Comparison of ENCODE assay signal across 13 cellular contexts in the genomic region with DNA sequence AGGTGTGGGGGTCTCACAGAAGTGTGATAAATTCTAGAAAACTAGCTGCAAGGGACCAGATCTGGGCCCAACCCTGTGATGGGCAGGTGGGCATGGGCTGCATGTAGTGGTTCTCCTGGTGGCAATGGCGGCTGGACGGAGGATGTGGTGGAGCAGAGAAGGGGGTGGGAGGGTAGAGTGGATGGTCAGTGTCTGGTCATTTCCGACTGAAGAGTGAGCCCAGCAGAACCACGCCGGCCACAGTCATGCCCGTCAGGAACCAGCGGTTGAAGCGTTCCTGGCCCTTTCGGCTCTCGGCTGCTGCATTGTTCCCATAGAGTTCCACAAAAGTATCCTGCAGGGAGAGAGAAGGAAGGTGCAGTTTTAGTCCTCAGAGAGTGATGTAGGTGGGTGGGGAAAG. TPM values are rescaled to one million over a fixed set of nuclear protein-coding genes. Genes with fewer than 3 reads are reported as not detected.
DNase-seq lines count a peak whose midpoint lies in the region; ATAC-seq and TF ChIP-seq lines count a peak whose summit lies in the region.
"Had no signal": no experiment of that assay in that cellular context is flagged by ENCODE, and none has a peak within 500 bp of the region (broad histone marks: within the 10 kb centered on the region; RNA-seq: fewer than 3 reads in every experiment).

No MANE protein-coding gene starts in this region.

- peak overlapping the region; percentile 87 for H3K27ac Mint-ChIP-seq in Caco-2 (ENCODE audit: unreplicated experiment)
- H3K27ac Mint-ChIP-seq in T-cell = peak overlapping the region; percentile 78 to 91

- H3K4me3 Mint-ChIP-seq in Caco-2 (ENCODE audit: unreplicated experiment) (peak overlapping the region; percentile 34), T-cell (peak overlapping the region in 1 of 3 donors; percentile 62)

- H3K4me3 ChIP-seq in Caco-2 (ENCODE audit: low read depth, low read length) (no peak overlapping the region), duodenal mucosa (ENCODE audit: low read depth in 1 of 2, low read length in 2 of 2) (no peak overlapping the region), gastrocnemius medialis (no peak overlapping the region)

- CTCF ChIA-PET in Caco-2 (lab: Charles Lee) (interaction anchor here (1.1 to 7.1 kb wide), 6 partner anchors 13 to 56 kb away, joined by 3 to 394 read pairs (median 8); partner anchors contain the start of gene BCL2L1), T-cell (lab: Charles Lee) (interaction anchor here in 1 of 2 donors (7.1 kb wide), 1 partner anchor 54 kb away, joined by 282 read pairs; the partner anchor contains the start of gene BCL2L1)

- peaks cover 100% of the 10 kb centered on the region for H3K36me3 Mint-ChIP-seq in Caco-2 (ENCODE audit: insufficient read depth, unreplicated experiment)
- H3K36me3 Mint-ChIP-seq in T-cell = peaks cover 22% of the 10 kb centered on the region

- TF ChIP-seq CTCF in Caco-2 (IDR thresholded peaks at IDR 0.05; ENCODE audit: insufficient read depth in 1 of 2, low read depth in 1 of 2, low read length in 1 of 2, severe bottlenecking in 1 of 2, unreplicated experiment in 1 of 2) (no peak), gastrocnemius medialis (IDR thresholded peaks at IDR 0.05 in 4 of 5, conservative IDR thresholded peaks at IDR 0.05 in 1 of 5) (no peak)

- no peaks in the 10 kb centered on the region for H3K9me3 ChIP-seq in Caco-2
- no peaks in the 10 kb centered on the region for H3K9me3 ChIP-seq in duodenal mucosa (ENCODE audit: control insufficient read depth in 1 of 2, low read length in 2 of 2)
- H3K9me3 ChIP-seq in gastrocnemius medialis = no peaks in the 10 kb centered on the region

- H3K27me3 ChIP-seq in Caco-2 (replicated peaks; ENCODE audit: control insufficient read depth, insufficient read depth, low read length) = no peaks in the 10 kb centered on the region
- H3K27me3 ChIP-seq in duodenal mucosa (ENCODE audit: control insufficient read depth in 1 of 2, insufficient read depth in 2 of 2, low read length in 2 of 2) = no peaks in the 10 kb centered on the region
- no peaks in the 10 kb centered on the region for H3K27me3 ChIP-seq in gastrocnemius medialis

- peaks cover 92% of the 10 kb centered on the region for H3K4me1 ChIP-seq in Caco-2
- H3K4me1 ChIP-seq in duodenal mucosa (ENCODE audit: control insufficient read depth in 1 of 2, insufficient read depth in 2 of 2, low read length in 2 of 2) = peaks cover 57 to 62% of the 10 kb centered on the region in 2 donors
- peaks cover 75 to 77% of the 10 kb centered on the region in 2 donors for H3K4me1 ChIP-seq in gastrocnemius medialis

- in situ Hi-C loops in gastrocnemius medialis (cut with MboI; ENCODE audit: low sequenced_read_pairs in 4 of 4) = loop anchor here in 1 of 4 donors (25.0 kb wide), 1 partner anchor 147 kb away; the partner anchor contains the start of gene MYLK2

- no peak overlapping the region for H3K9ac ChIP-seq in duodenal mucosa (ENCODE audit: low read depth in 1 of 2, low read length in 2 of 2)

- intact Hi-C loops in Caco-2 (cut with micrococcal nuclease; ENCODE audit: unreplicated experiment) (no loop called here), gastrocnemius medialis (cut with DNase I; ENCODE audit: low total_unique reads) (no loop called here)

- no peak for ATAC-seq in T-cell (replicated peaks in 1 of 4)
- no peak for ATAC-seq in gastrocnemius medialis
- ATAC-seq in HG02852 (IDR thresholded peaks at IDR 0.05; ENCODE audit: unreplicated experiment) = no peak

- POLR2A ChIA-PET in Caco-2 (lab: Charles Lee) = interaction anchor here (3.0 kb wide), 1 partner anchor 57 kb away, joined by 38 read pairs; the partner anchor contains the start of gene BCL2L1
- POLR2A ChIA-PET in T-cell (lab: Charles Lee) = no interaction called here

- no peaks in the 10 kb centered on the region for H3K27me3 Mint-ChIP-seq in Caco-2 (ENCODE audit: insufficient read depth, unreplicated experiment)
- no peaks in the 10 kb centered on the region for H3K27me3 Mint-ChIP-seq in T-cell

- H3K27ac ChIP-seq in duodenal mucosa (ENCODE audit: low read depth, low read length) (peak overlapping the region; percentile 13), gastrocnemius medialis (peak overlapping the region; percentile 82 to 98 (median 92))

- H3K36me3 ChIP-seq in Caco-2 (ENCODE audit: control insufficient read depth, insufficient read depth, low read length) = peaks cover 15% of the 10 kb centered on the region
- peaks cover 12 to 27% of the 10 kb centered on the region in 2 donors for H3K36me3 ChIP-seq in duodenal mucosa (ENCODE audit: control insufficient read depth in 1 of 2, insufficient read depth in 2 of 2, low read length in 2 of 2)
- peaks cover 0 to 16% of the 10 kb centered on the region in 2 donors for H3K36me3 ChIP-seq in gastrocnemius medialis

- H3K4me1 Mint-ChIP-seq in Caco-2 (ENCODE audit: low read depth, unreplicated experiment) = peaks cover 86% of the 10 kb centered on the region
- H3K4me1 Mint-ChIP-seq in T-cell = peaks cover 43 to 60% (median 51%) of the 10 kb centered on the region in 3 donors

- TF ChIP-seq POLR2A in gastrocnemius medialis (IDR thresholded peaks at IDR 0.05) = no peak

- H3K9me3 Mint-ChIP-seq in Caco-2 (ENCODE audit: unreplicated experiment) = no peaks in the 10 kb centered on the region
- H3K9me3 Mint-ChIP-seq in T-cell = no peaks in the 10 kb centered on the region

- DNase-seq in Caco-2 = no peak
- no peak for DNase-seq in T-cell
- no peak for DNase-seq in gastrocnemius medialis
- no peak for DNase-seq in cortex of kidney (lab: John Stamatoyannopoulos, UW)
- DNase-seq in COLO829 (ENCODE audit: low spot score) = no peak
- DNase-seq in GDM1 (lab: John Stamatoyannopoulos, UW) = no peak
- DNase-seq: DMS53, kidney glomerular epithelial cell, NCI-H2029, SHP77 had no signal

- BruUV-seq in Caco-2 (replicated peaks; lab: Mats Ljungman, UMichigan) = no TSS peak

RNA-seq across cellular contexts. Expression of gene COX4I2, which starts 28.0 kb away (rescaled TPM):
- total RNA-seq in Caco-2 (2022) (not detected in 2 replicates), T-cell (not detected), gastrocnemius medialis (10 to 100 TPM in 1 of 4 donors, 1 to 10 TPM in 3; 3.9 to 10.4 (median 4.3) TPM)
- total RNA-seq: renal cortical epithelial cell had no signal

RNA-seq across cellular contexts. Expression of gene BCL2L1, which starts 56.9 kb away (rescaled TPM):
- total RNA-seq in Caco-2 (2022) (444 and 469 TPM in 2 replicates), T-cell (10 to 100 TPM; 26.6 to 33.8 (median 27.7) TPM), gastrocnemius medialis (10 to 100 TPM; 41.5 to 87.8 (median 55.3) TPM)
